9 cellular contexts compared by ENCODE assay signal in genomic region chr10:7210516-7210915, GRCh38.
"Had no signal": no experiment of that assay in that cellular context is flagged by ENCODE, and none has a peak within 500 bp of the region (broad histone marks: within the 10 kb centered on the region; RNA-seq: fewer than 3 reads in every experiment).

No MANE protein-coding gene starts in this region.

- DNase-seq: GM23248, GOT3, H7, HFFc6 had no signal

- H3K27ac Mint-ChIP-seq: HFFc6, IgD-negative memory B cell had no signal

- H3K27me3 Mint-ChIP-seq: IgD-negative memory B cell had no signal

- H3K27ac ChIP-seq: GM23248, HL-60 had no signal

- H2AFZ ChIP-seq: GM23248 had no signal

- H3K9me3 ChIP-seq: HAP-1 had no signal

- H3K4me1 ChIP-seq: HAP-1 had no signal

- H3K4me3 ChIP-seq: GM23248, HAP-1 had no signal

- H3K4me3 Mint-ChIP-seq: HFFc6, IgD-negative memory B cell had no signal

- ATAC-seq: HCT116, HepG2 had no signal

- H3K9me3 Mint-ChIP-seq: IgD-negative memory B cell had no signal
